ENCODE assay signal across 18 cellular contexts in the genomic region with DNA sequence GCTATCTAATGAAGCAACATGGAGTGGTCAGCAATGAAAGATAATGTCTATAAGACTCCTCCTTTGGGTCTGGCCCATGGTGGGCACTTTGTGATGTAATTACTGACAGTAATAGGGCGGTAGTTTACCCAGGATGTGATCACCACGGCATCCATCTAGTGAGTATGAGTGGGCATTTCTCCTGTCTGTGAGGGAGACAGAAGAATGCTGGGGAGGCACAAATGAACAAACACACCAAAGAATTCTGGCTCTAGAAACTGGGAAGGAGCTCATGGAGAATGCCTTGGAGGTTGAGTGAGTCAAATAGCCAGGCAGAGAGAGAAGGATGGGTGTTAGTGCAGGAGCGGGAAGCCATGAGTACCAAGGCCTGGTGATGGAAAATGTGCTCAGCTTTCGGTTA.
DNase-seq lines count a peak whose midpoint lies in the region; ATAC-seq and TF ChIP-seq lines count a peak whose summit lies in the region.
"Had no signal": no experiment of that assay in that cellular context is flagged by ENCODE, and none has a peak within 500 bp of the region (broad histone marks: within the 10 kb centered on the region; RNA-seq: fewer than 3 reads in every experiment).

No MANE protein-coding gene starts in this region.

- peak overlapping the region; percentile 90 for H3K14ac ChIP-seq in IMR-90 (replicated peaks; ENCODE audit: low read depth, low read length)

- peak overlapping the region; percentile 93 for H2BK20ac ChIP-seq in IMR-90 (ENCODE audit: low read depth, low read length)

- peak overlapping the region; percentile 100 for H2BK5ac ChIP-seq in IMR-90 (ENCODE audit: low read depth, low read length, poor library complexity, severe bottlenecking)

- TF ChIP-seq CTCF in IMR-90 (conservative IDR thresholded peaks at IDR 0.05; ENCODE audit: low read depth, low read length) (no peak), omental fat pad (IDR thresholded peaks at IDR 0.05) (no peak)

- dilution Hi-C loops in IMR-90 (cut with HindIII; ENCODE audit: low sequenced_read_pairs, unreplicated experiment): no loop called here

- H3K23ac ChIP-seq in IMR-90 (ENCODE audit: low read depth, low read length): peak overlapping the region; percentile 76

- H3K4ac ChIP-seq in IMR-90 (ENCODE audit: low read depth, low read length): peak overlapping the region; percentile 96

- no peaks in the 10 kb centered on the region for H3K9me3 ChIP-seq in IMR-90 (ENCODE audit: control insufficient read depth, insufficient read depth, low read length)
- H3K9me3 ChIP-seq: BLaER1 had no signal

- no peaks in the 10 kb centered on the region for H3K79me1 ChIP-seq in IMR-90 (ENCODE audit: low read depth in 1 of 2, low read length in 2 of 2)

- no CpG with 5 or more reads among the region's 4 CpGs for WGBS in IMR-90 (ENCODE audit: extremely low coverage in 2 of 2, insufficient read length in 1 of 2), 2 experiments

- in situ Hi-C loops in IMR-90 (cut with MboI; ENCODE audit: low sequenced_read_pairs): loop anchor here (25.0 kb wide), 1 partner anchor 407 kb away; no protein-coding TSS in a partner anchor

- ATAC-seq in IMR-90 (ENCODE audit: low read depth): no peak
- peak; percentile 48 for ATAC-seq in omental fat pad (ENCODE audit: low FRiP score)
- ATAC-seq in HG03135 (IDR thresholded peaks at IDR 0.05; ENCODE audit: unreplicated experiment): no peak
- ATAC-seq: GM23338, HCT116 had no signal

- no peak for TF ChIP-seq RAD21 in IMR-90 (IDR thresholded peaks at IDR 0.05; ENCODE audit: low read length)

- intact Hi-C loops in IMR-90 (cut with micrococcal nuclease): loop anchor here (2.0 to 5.0 kb wide), 3 partner anchors 77 to 317 kb away; no protein-coding TSS in a partner anchor

- peak overlapping the region; percentile 93 for H4K91ac ChIP-seq in IMR-90 (ENCODE audit: insufficient read depth, low read depth, low read length)

- no peak overlapping the region for H3K4me2 ChIP-seq in IMR-90 (ENCODE audit: low read depth, low read length)
- H3K4me2 ChIP-seq: BLaER1, GM23338 had no signal

- peak overlapping the region; percentile 64; the same call in 1 of the 2 replicates for H3K27ac ChIP-seq in IMR-90 (ENCODE audit: insufficient read depth, low read length)
- H3K27ac ChIP-seq: 22Rv1, BLaER1, C4-2B had no signal

- POLR2A ChIA-PET in IMR-90 (lab: Charles Lee; ENCODE audit: unreplicated experiment): interaction anchor here (0.6 kb wide), 1 partner anchor 61 kb away, joined by 3 read pairs; no protein-coding TSS in a partner anchor

- H4K20me1 ChIP-seq in IMR-90 (ENCODE audit: insufficient read depth, low read length): no peaks in the 10 kb centered on the region
- H4K20me1 ChIP-seq: BLaER1 had no signal

- no peak overlapping the region for H3K4me3 ChIP-seq in IMR-90 (ENCODE audit: insufficient read depth, low read depth, low read length)
- H3K4me3 ChIP-seq: BLaER1, GM23338 had no signal

- H2BK120ac ChIP-seq in IMR-90 (ENCODE audit: low read depth, low read length): peak overlapping the region; percentile 87

- no peaks in the 10 kb centered on the region for H3K36me3 ChIP-seq in IMR-90 (ENCODE audit: control insufficient read depth, insufficient read depth, low read length)
- H3K36me3 ChIP-seq: BLaER1 had no signal

- no TSS peak for BruUV-seq in IMR-90 (replicated peaks; lab: Mats Ljungman, UMichigan)

- H3K27me3 ChIP-seq in IMR-90 (ENCODE audit: control insufficient read depth, insufficient read depth, low read length): no peaks in the 10 kb centered on the region
- H3K27me3 ChIP-seq: BLaER1 had no signal

- H3K18ac ChIP-seq in IMR-90 (ENCODE audit: low read depth, low read length): peak overlapping the region; percentile 98

- peak overlapping the region; percentile 37 for H2BK15ac ChIP-seq in IMR-90 (ENCODE audit: low read depth, low read length)

- CTCF ChIA-PET in IMR-90 (lab: Yijun Ruan, JAX): no interaction called here

- peak overlapping the region; percentile 87 for H2AK5ac ChIP-seq in IMR-90 (ENCODE audit: low read depth, low read length)

- no peak for TF ChIP-seq POLR2A in IMR-90 (IDR thresholded peaks at IDR 0.05; ENCODE audit: low read depth, low read length)

- H4K8ac ChIP-seq in IMR-90 (ENCODE audit: low read depth in 2 of 2, low read length in 2 of 2): peak overlapping the region; percentile 68 to 84

- peak; percentile 28 for DNase-seq in EH (ENCODE audit: low read depth)
- no peak for DNase-seq in IMR-90
- DNase-seq in amniotic epithelial cell (ENCODE audit: low read depth): peak; percentile 80
- DNase-seq in omental fat pad (ENCODE audit: low spot score): no peak
- no peak for DNase-seq in stimulated activated CD4-positive, alpha-beta T cell treated with anti-CD3 and anti-CD28 coated beads, Interleukin-4, amount 100 ng/mL, for 24 hours
- DNase-seq in NOMO-1 (lab: John Stamatoyannopoulos, UW; ENCODE audit: unreplicated experiment in 2 of 2): no peak
- DNase-seq: CD4-positive, CD25-positive, alpha-beta regulatory T cell; CD8-positive, alpha-beta memory T cell; DMS 273 treated with DMSO at 0.1 percent for 48 hours; DMS79; GF-D8; H9 had no signal

- no peak overlapping the region for H2AK9ac ChIP-seq in IMR-90 (replicated peaks; ENCODE audit: low read depth, low read length, poor library complexity)

- peaks cover 25% of the 10 kb centered on the region for H3K4me1 ChIP-seq in IMR-90 (ENCODE audit: control insufficient read depth, insufficient read depth, low read length)
- H3K4me1 ChIP-seq: BLaER1 had no signal

- H3K9me1 ChIP-seq in IMR-90 (ENCODE audit: insufficient read depth, low read length): peaks cover 26% of the 10 kb centered on the region

- H3K9ac ChIP-seq in IMR-90 (ENCODE audit: low read depth, low read length): no peak overlapping the region
- H3K9ac ChIP-seq: BLaER1 had no signal

- peak overlapping the region; percentile 27; the same call in 1 of the 2 replicates for H3K56ac ChIP-seq in IMR-90 (ENCODE audit: extremely low read depth, insufficient read depth, low read length)

- H2AFZ ChIP-seq in IMR-90 (replicated peaks; ENCODE audit: low read length, poor library complexity): no peak overlapping the region
- H2AFZ ChIP-seq: GM23338 had no signal

- H4K5ac ChIP-seq in IMR-90 (ENCODE audit: low read depth, low read length): peak overlapping the region; percentile 94

TF ChIP-seq in IMR-90, 13 proteins besides CTCF, POLR2A, EP300 and RAD21:
- TF ChIP-seq CHD1 (IDR thresholded peaks at IDR 0.05; ENCODE audit: low read depth, low read length) (no peak), SMC3 (IDR thresholded peaks at IDR 0.05; ENCODE audit: low read depth, low read length) (no peak), MAFK (IDR thresholded peaks at IDR 0.05; ENCODE audit: low read depth, low read length) (no peak), CEBPB (IDR thresholded peaks at IDR 0.05; ENCODE audit: low read depth, low read length) (no peak), RCOR1 (IDR thresholded peaks at IDR 0.05; ENCODE audit: insufficient replicate concordance, low read length) (no peak), BHLHE40 (IDR thresholded peaks at IDR 0.05; ENCODE audit: low read depth, low read length) (no peak), NFE2L2 (IDR thresholded peaks at IDR 0.05; ENCODE audit: low read depth, low read length) (no peak), MXI1 (IDR thresholded peaks at IDR 0.05; ENCODE audit: borderline replicate concordance, low read depth, low read length) (no peak), MAZ (IDR thresholded peaks at IDR 0.05; ENCODE audit: borderline replicate concordance, low read depth, low read length) (no peak), FOS (IDR thresholded peaks at IDR 0.05; ENCODE audit: low read depth, low read length) (no peak), RFX5 (IDR thresholded peaks at IDR 0.05; ENCODE audit: low read depth, low read length) (no peak)
- TF ChIP-seq, protein P1, sequence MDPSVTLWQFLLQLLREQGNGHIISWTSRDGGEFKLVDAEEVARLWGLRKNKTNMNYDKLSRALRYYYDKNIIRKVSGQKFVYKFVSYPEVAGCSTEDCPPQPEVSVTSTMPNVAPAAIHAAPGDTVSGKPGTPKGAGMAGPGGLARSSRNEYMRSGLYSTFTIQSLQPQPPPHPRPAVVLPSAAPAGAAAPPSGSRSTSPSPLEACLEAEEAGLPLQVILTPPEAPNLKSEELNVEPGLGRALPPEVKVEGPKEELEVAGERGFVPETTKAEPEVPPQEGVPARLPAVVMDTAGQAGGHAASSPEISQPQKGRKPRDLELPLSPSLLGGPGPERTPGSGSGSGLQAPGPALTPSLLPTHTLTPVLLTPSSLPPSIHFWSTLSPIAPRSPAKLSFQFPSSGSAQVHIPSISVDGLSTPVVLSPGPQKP (IDR thresholded peaks at IDR 0.05; ENCODE audit: borderline replicate concordance, low read depth, low read length): no peak
- TF ChIP-seq, protein P2, sequence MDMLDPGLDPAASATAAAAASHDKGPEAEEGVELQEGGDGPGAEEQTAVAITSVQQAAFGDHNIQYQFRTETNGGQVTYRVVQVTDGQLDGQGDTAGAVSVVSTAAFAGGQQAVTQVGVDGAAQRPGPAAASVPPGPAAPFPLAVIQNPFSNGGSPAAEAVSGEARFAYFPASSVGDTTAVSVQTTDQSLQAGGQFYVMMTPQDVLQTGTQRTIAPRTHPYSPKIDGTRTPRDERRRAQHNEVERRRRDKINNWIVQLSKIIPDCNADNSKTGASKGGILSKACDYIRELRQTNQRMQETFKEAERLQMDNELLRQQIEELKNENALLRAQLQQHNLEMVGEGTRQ (IDR thresholded peaks at IDR 0.05; ENCODE audit: low read depth, low read length): no peak
TF ChIP-seq in IMR-90: peak in this region for 0.

Comparison
In these comparisons a context has a peak if more than half of its experiments do, and no peak if none do; other contexts are left out.
1. DNase-seq: peak in EH (single experiment) and amniotic epithelial cell (single experiment); none in IMR-90 (single experiment), omental fat pad (single experiment), stimulated activated CD4-positive, alpha-beta T cell treated with anti-CD3 and anti-CD28 coated beads, Interleukin-4, amount 100 ng/mL, for 24 hours (single experiment) and NOMO-1 (0 of 2).